21 cellular contexts compared by ENCODE assay signal in the genomic region with DNA sequence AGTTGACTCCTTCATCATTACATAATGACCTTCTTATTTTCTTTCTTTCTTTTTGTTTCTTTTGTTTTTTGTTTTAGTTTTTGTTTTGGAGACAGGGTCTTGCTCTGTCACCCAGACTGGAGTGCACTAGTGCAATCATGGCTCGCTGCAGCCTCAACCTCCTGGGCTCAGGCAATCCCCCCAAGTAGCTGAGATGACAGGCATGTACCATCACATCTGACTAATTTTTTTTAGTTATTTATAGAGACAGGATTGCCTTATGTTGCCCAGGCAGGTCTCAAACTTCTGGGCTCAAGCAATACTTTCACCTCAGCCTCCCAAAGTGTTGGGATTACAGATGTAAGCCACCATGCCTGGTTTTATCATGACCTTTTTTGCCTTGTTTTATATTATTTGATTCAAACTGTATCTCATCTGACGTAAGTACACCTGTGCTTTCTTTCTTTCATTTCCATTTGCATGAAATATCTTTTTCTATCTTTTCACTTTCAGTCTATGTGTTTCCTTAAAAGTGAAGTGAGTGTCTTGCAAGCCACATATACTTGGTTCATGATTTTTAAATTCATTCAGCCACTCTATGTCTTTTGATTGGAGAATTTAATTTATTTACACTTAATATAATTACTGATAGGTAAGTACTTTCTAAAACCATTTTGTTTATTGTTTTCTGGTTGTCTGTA. TPM values are rescaled to one million over a fixed set of nuclear protein-coding genes. Genes with fewer than 3 reads are reported as not detected.
DNase-seq lines count a peak whose midpoint lies in the region; ATAC-seq, FAIRE-seq and TF ChIP-seq lines count a peak whose summit lies in the region.
"Had no signal": no experiment of that assay in that cellular context is flagged by ENCODE, and none has a peak within 500 bp of the region (broad histone marks: within the 10 kb centered on the region; RNA-seq: fewer than 3 reads in every experiment).

No MANE protein-coding gene starts in this region.

- no peak for TF ChIP-seq RAD21 in GM12878 (IDR thresholded peaks at IDR 0.05; ENCODE audit: insufficient read depth, low read depth, low read length)

- no peak for FAIRE-seq in GM12878 (lab: Jason Lieb, UNC)

- TF ChIP-seq CTCF in GM12878 (IDR thresholded peaks at IDR 0.05 in 2 of 3, conservative IDR thresholded peaks at IDR 0.05 in 1 of 3; ENCODE audit: control insufficient read depth in 2 of 3, extremely low read depth in 1 of 3, insufficient read depth in 1 of 3, low read depth in 3 of 3, low read length in 3 of 3) (no peak), Peyer's patch (IDR thresholded peaks at IDR 0.05) (no peak), left lung (IDR thresholded peaks at IDR 0.05) (no peak)

- no peak for TF ChIP-seq EP300 in GM12878 (IDR thresholded peaks at IDR 0.05; ENCODE audit: borderline replicate concordance in 1 of 2, control insufficient read depth in 1 of 2, low read depth in 2 of 2, low read length in 2 of 2)

- TF ChIP-seq POLR2A in GM12878 (IDR thresholded peaks at IDR 0.05; ENCODE audit: low read depth, low read length) = no peak
- no peak for TF ChIP-seq POLR2A in Peyer's patch (IDR thresholded peaks at IDR 0.05)

- H3K79me2 ChIP-seq in GM12878 (ENCODE audit: control insufficient read depth, insufficient read depth, low read length) = peaks cover 40% of the 10 kb centered on the region

- H3K27me3 ChIP-seq in GM12878 (replicated peaks in 1 of 2; ENCODE audit: control insufficient read depth in 2 of 2, insufficient read depth in 2 of 2, low read length in 1 of 2) (no peaks in the 10 kb centered on the region), Peyer's patch (no peaks in the 10 kb centered on the region), left lung (no peaks in the 10 kb centered on the region)
- H3K27me3 ChIP-seq: tibial nerve had no signal

- WGBS in GM12878 (ENCODE audit: insufficient coverage, insufficient replicate concordance, low lambda C conversion rate, missing lambda C conversion rate) = 21% methylated on average over 2 of the region's 2 CpGs

- peaks cover 23% of the 10 kb centered on the region for H3K9me3 Mint-ChIP-seq in activated naive CD8-positive, alpha-beta T cell (ENCODE audit: low read depth)
- peaks cover 18% of the 10 kb centered on the region for H3K9me3 Mint-ChIP-seq in activated naive CD8-positive, alpha-beta T cell treated with anti-CD3 and anti-CD28 coated beads for 36 hours
- peaks cover 29 to 46% of the 10 kb centered on the region in 2 donors for H3K9me3 Mint-ChIP-seq in stimulated activated naive B cell treated with anti-CD40 and anti-IgM and Interleukin-4, amounts not matched to agents 10 μg/mL and 1 μg/mL and 100 μg/mL, for 72 hours
- peaks cover 13% of the 10 kb centered on the region for H3K9me3 Mint-ChIP-seq in activated CD8-positive, alpha-beta memory T cell treated with anti-CD3 and anti-CD28 coated beads, Interleukin-2, amount 10 ng/mL, durations not matched to agents 7 days and 5 days (ENCODE audit: low read depth)

- intact Hi-C loops in GM12878 (cut with micrococcal nuclease; ENCODE audit: unreplicated experiment) = no loop called here
- intact Hi-C loops in left lung (cut with DNase I) = no loop called here

- RAD21 ChIA-PET in GM12878 (lab: Charles Lee; ENCODE audit: unreplicated experiment) = no interaction called here

- H4K20me1 ChIP-seq in GM12878 (ENCODE audit: control insufficient read depth, insufficient read depth) = no peaks in the 10 kb centered on the region

- H3K27ac ChIP-seq in GM12878 (ENCODE audit: control insufficient read depth, insufficient read depth) (no peak overlapping the region; the same call in none of the 2 replicates), Peyer's patch (peak overlapping the region in 1 of 4 donors; percentile 43), left lung (no peak overlapping the region)
- H3K27ac ChIP-seq: tibial nerve had no signal

- POLR2A ChIA-PET in GM12878 (lab: Charles Lee) = no interaction called here

- no peak overlapping the region for H3K9ac ChIP-seq in GM12878 (ENCODE audit: control insufficient read depth, insufficient read depth, low read length)

- H3K4me3 ChIP-seq in GM12878 = no peak overlapping the region
- no peak overlapping the region for H3K4me3 ChIP-seq in Peyer's patch
- no peak overlapping the region for H3K4me3 ChIP-seq in left lung
- H3K4me3 ChIP-seq: tibial nerve had no signal

- peaks cover 18% of the 10 kb centered on the region for H3K4me1 ChIP-seq in GM12878 (ENCODE audit: control insufficient read depth, insufficient read depth, low read length)
- H3K4me1 ChIP-seq in Peyer's patch = peaks cover 0 to 10% (median 2%) of the 10 kb centered on the region in 4 donors
- H3K4me1 ChIP-seq in left lung = peaks cover 0 to 47% of the 10 kb centered on the region in 2 donors

- ATAC-seq in GM21717 (IDR thresholded peaks at IDR 0.05; ENCODE audit: unreplicated experiment) (peak; percentile 58), GM12878 (peak; percentile 64), left lung (no peak)
- ATAC-seq in stimulated activated naive B cell treated with anti-CD40 and anti-IgM and Interleukin-4, amounts not matched to agents 10 μg/mL and 1 μg/mL and 100 μg/mL, for 72 hours (replicated peaks) = peak; percentile 42 to 56
- no peak for ATAC-seq in activated CD8-positive, alpha-beta memory T cell treated with anti-CD3 and anti-CD28 coated beads, Interleukin-2, amount 10 ng/mL, durations not matched to agents 7 days and 5 days
- ATAC-seq: naive thymus-derived CD4-positive, alpha-beta T cell had no signal

- peak overlapping the region; percentile 68 for H3K27ac Mint-ChIP-seq in activated naive CD8-positive, alpha-beta T cell
- H3K27ac Mint-ChIP-seq in activated naive CD8-positive, alpha-beta T cell treated with anti-CD3 and anti-CD28 coated beads for 36 hours = no peak overlapping the region
- peak overlapping the region; percentile 87 for H3K27ac Mint-ChIP-seq in stimulated activated naive B cell treated with anti-CD40 and anti-IgM and Interleukin-4, amounts not matched to agents 10 μg/mL and 1 μg/mL and 100 μg/mL, for 72 hours
- no peak overlapping the region for H3K27ac Mint-ChIP-seq in activated CD8-positive, alpha-beta memory T cell treated with anti-CD3 and anti-CD28 coated beads, Interleukin-2, amount 10 ng/mL, durations not matched to agents 7 days and 5 days
- H3K27ac Mint-ChIP-seq: activated CD4-positive, alpha-beta memory T cell treated with anti-CD3 and anti-CD28 coated beads for 36 hours; mesothelial cell of epicardium had no signal

- H3K36me3 ChIP-seq in GM12878 (ENCODE audit: control insufficient read depth in 2 of 2, insufficient read depth in 2 of 2, low read length in 1 of 2) (peaks cover 11 to 65% of the 10 kb centered on the region in 2 experiments), Peyer's patch (peaks cover 0 to 64% (median 3%) of the 10 kb centered on the region in 3 donors), left lung (peaks cover 0 to 71% of the 10 kb centered on the region in 2 donors)

- CTCF ChIA-PET in GM12878 (lab: Yijun Ruan, JAX) = no interaction called here
- CTCF ChIA-PET in activated CD8-positive, alpha-beta memory T cell treated with anti-CD3 and anti-CD28 coated beads, Interleukin-2, amount 10 ng/mL, durations not matched to agents 7 days and 5 days (lab: Charles Lee) = interaction anchor here (1.3 kb wide), 1 partner anchor 8 kb away, joined by 5 read pairs; no protein-coding TSS in a partner anchor

- H3K4me3 Mint-ChIP-seq in activated naive CD8-positive, alpha-beta T cell = no peak overlapping the region
- H3K4me3 Mint-ChIP-seq in activated naive CD8-positive, alpha-beta T cell treated with anti-CD3 and anti-CD28 coated beads for 36 hours = no peak overlapping the region
- peak overlapping the region; percentile 44 to 54 for H3K4me3 Mint-ChIP-seq in stimulated activated naive B cell treated with anti-CD40 and anti-IgM and Interleukin-4, amounts not matched to agents 10 μg/mL and 1 μg/mL and 100 μg/mL, for 72 hours
- H3K4me3 Mint-ChIP-seq in activated CD8-positive, alpha-beta memory T cell treated with anti-CD3 and anti-CD28 coated beads, Interleukin-2, amount 10 ng/mL, durations not matched to agents 7 days and 5 days = no peak overlapping the region
- H3K4me3 Mint-ChIP-seq: activated CD4-positive, alpha-beta memory T cell treated with anti-CD3 and anti-CD28 coated beads for 36 hours; mesothelial cell of epicardium had no signal

- no TSS peak for BruUV-seq in GM12878 (replicated peaks; lab: Mats Ljungman, UMichigan)

- no peak overlapping the region for H2AFZ ChIP-seq in GM12878 (ENCODE audit: control insufficient read depth, low read depth, low read length)

- H3K4me1 Mint-ChIP-seq in activated naive CD8-positive, alpha-beta T cell (ENCODE audit: low read depth) = peaks cover 83% of the 10 kb centered on the region
- peaks cover 51% of the 10 kb centered on the region for H3K4me1 Mint-ChIP-seq in activated naive CD8-positive, alpha-beta T cell treated with anti-CD3 and anti-CD28 coated beads for 36 hours
- H3K4me1 Mint-ChIP-seq in stimulated activated naive B cell treated with anti-CD40 and anti-IgM and Interleukin-4, amounts not matched to agents 10 μg/mL and 1 μg/mL and 100 μg/mL, for 72 hours = peaks cover 50 to 93% of the 10 kb centered on the region in 2 donors
- H3K4me1 Mint-ChIP-seq in activated CD8-positive, alpha-beta memory T cell treated with anti-CD3 and anti-CD28 coated beads, Interleukin-2, amount 10 ng/mL, durations not matched to agents 7 days and 5 days = peaks cover 69% of the 10 kb centered on the region
- H3K4me1 Mint-ChIP-seq: mesothelial cell of epicardium had no signal

- no peaks in the 10 kb centered on the region for H3K27me3 Mint-ChIP-seq in activated naive CD8-positive, alpha-beta T cell
- H3K27me3 Mint-ChIP-seq in activated naive CD8-positive, alpha-beta T cell treated with anti-CD3 and anti-CD28 coated beads for 36 hours = no peaks in the 10 kb centered on the region
- H3K27me3 Mint-ChIP-seq in stimulated activated naive B cell treated with anti-CD40 and anti-IgM and Interleukin-4, amounts not matched to agents 10 μg/mL and 1 μg/mL and 100 μg/mL, for 72 hours = no peaks in the 10 kb centered on the region
- no peaks in the 10 kb centered on the region for H3K27me3 Mint-ChIP-seq in activated CD8-positive, alpha-beta memory T cell treated with anti-CD3 and anti-CD28 coated beads, Interleukin-2, amount 10 ng/mL, durations not matched to agents 7 days and 5 days
- H3K27me3 Mint-ChIP-seq: activated CD4-positive, alpha-beta memory T cell treated with anti-CD3 and anti-CD28 coated beads for 36 hours; naive thymus-derived CD4-positive, alpha-beta T cell had no signal

- no peak for DNase-seq in activated naive CD8-positive, alpha-beta T cell treated with anti-CD3 and anti-CD28 coated beads for 36 hours
- DNase-seq in GM12878 (ENCODE audit: low read depth, low spot score) = no peak
- no peak for DNase-seq in stimulated activated naive B cell treated with anti-CD40 and anti-IgM and Interleukin-4, amounts not matched to agents 10 μg/mL and 1 μg/mL and 100 μg/mL, for 72 hours
- no peak for DNase-seq in Peyer's patch
- no peak for DNase-seq in activated CD8-positive, alpha-beta memory T cell treated with anti-CD3 and anti-CD28 coated beads, Interleukin-2, amount 10 ng/mL, durations not matched to agents 7 days and 5 days
- DNase-seq in left lung = no peak
- DNase-seq: activated CD4-positive, alpha-beta memory T cell treated with anti-CD3 and anti-CD28 coated beads for 36 hours; activated gamma-delta T cell treated with Interleukin-2 at 50 U/mL for 16 hours; Calu3; islet precursor cell; naive thymus-derived CD4-positive, alpha-beta T cell; NCI-H1092; NCI-H187 treated with DMSO at 0.1 percent for 48 hours; NCI-H2171 treated with DMSO at 0.1 percent for 48 hours; NCI-H524 treated with DMSO at 0.1 percent for 48 hours; SHP77 treated with DMSO at 0.1 percent for 48 hours; SW 1271 had no signal

- SMC1A ChIA-PET in GM12878 (lab: Charles Lee; ENCODE audit: uncharacterized antibody, unreplicated experiment) = interaction anchor here (0.9 to 3.1 kb wide), 8 partner anchors 9 to 189 kb away, joined by 3 to 15 read pairs (median 4); no protein-coding TSS in a partner anchor

- H3K9me3 ChIP-seq in GM12878 (replicated peaks; ENCODE audit: control insufficient read depth, insufficient read depth, low read length) = peaks cover 28% of the 10 kb centered on the region
- H3K9me3 ChIP-seq in Peyer's patch = no peaks in the 10 kb centered on the region
- no peaks in the 10 kb centered on the region for H3K9me3 ChIP-seq in left lung

- in situ Hi-C loops in GM12878 (cut with MboI) = no loop called here

- H3K4me2 ChIP-seq in GM12878 (ENCODE audit: control insufficient read depth, insufficient read depth) = no peak overlapping the region

- H3K36me3 Mint-ChIP-seq in activated naive CD8-positive, alpha-beta T cell = peaks cover 75% of the 10 kb centered on the region
- peaks cover 90% of the 10 kb centered on the region for H3K36me3 Mint-ChIP-seq in activated naive CD8-positive, alpha-beta T cell treated with anti-CD3 and anti-CD28 coated beads for 36 hours
- peaks cover 83 to 98% of the 10 kb centered on the region in 2 donors for H3K36me3 Mint-ChIP-seq in stimulated activated naive B cell treated with anti-CD40 and anti-IgM and Interleukin-4, amounts not matched to agents 10 μg/mL and 1 μg/mL and 100 μg/mL, for 72 hours
- H3K36me3 Mint-ChIP-seq in activated CD8-positive, alpha-beta memory T cell treated with anti-CD3 and anti-CD28 coated beads, Interleukin-2, amount 10 ng/mL, durations not matched to agents 7 days and 5 days = peaks cover 94% of the 10 kb centered on the region

RNA-seq across cellular contexts. Expression of a gene that starts 39.1 kb away (rescaled TPM):
- 100 to 1,000 TPM; 108 to 112 TPM for total RNA-seq in activated naive CD8-positive, alpha-beta T cell treated with anti-CD3 and anti-CD28 coated beads for 36 hours
- 469 and 500 TPM in 2 replicates for total RNA-seq in GM12878 (2013; cell fraction: nucleolus; rRNA removed)
- total RNA-seq in GM12878 (2014; rRNA removed) (175 and 191 TPM in 2 replicates), GM12878 (2014; rRNA removed; fragmentation: Illumina TruSeq; extraction: Trizol) (226 and 237 TPM in 2 replicates), GM12878 (2021) (166 and 172 TPM in 2 replicates), Peyer's patch (100 to 1,000 TPM; 106 to 498 (median 127) TPM), left lung (100 to 1,000 TPM; 101 to 134 TPM)
- polyA plus RNA-seq in GM12878 (2011; ENCODE audit: low read depth) = 137 TPM
- polyA plus RNA-seq in GM12878 (2011; rRNA removed) (239 and 341 TPM in 2 replicates), GM12878 (2014; fragmentation: Illumina TruSeq; extraction: Trizol) (215 and 267 TPM in 2 replicates), GM12878 (2014; fragmentation: Nextera tagmentation; extraction: Ambion mirVana) (100 to 1,000 TPM; 109 to 154 TPM), GM12878 (2014; rRNA removed) (172 and 174 TPM in 2 replicates), GM12878 (2016; fragmentation: Nextera tagmentation; extraction: Ambion mirVana) (100 to 1,000 TPM; 185 to 188 TPM)
- 81.5 and 89.9 TPM in 2 replicates for polyA plus RNA-seq in GM12878 (2011; cell fraction: cytosol; rRNA removed)
- polyA plus RNA-seq in GM12878 (2011; cell fraction: nucleus; rRNA removed) = 235 and 280 TPM in 2 replicates
- polyA plus RNA-seq in GM12878 (2012) = 155 and 168 TPM in 2 replicates
- polyA minus RNA-seq in GM12878 (2011; rRNA and poly(A)+ RNA removed) = 140 and 144 TPM in 2 replicates
- polyA minus RNA-seq in GM12878 (2011; cell fraction: cytosol; rRNA and poly(A)+ RNA removed) = 57.5 and 82.0 TPM in 2 replicates
- 166 and 247 TPM in 2 replicates for polyA minus RNA-seq in GM12878 (2011; cell fraction: nucleus; rRNA and poly(A)+ RNA removed)
- total RNA-seq in activated CD8-positive, alpha-beta memory T cell treated with anti-CD3 and anti-CD28 coated beads, Interleukin-2, amount 10 ng/mL, durations not matched to agents 7 days and 5 days = 100 to 1,000 TPM; 255 to 385 TPM

Comparison
In these comparisons a context has a peak if more than half of its experiments do, and no peak if none do; other contexts are left out.
1. H3K27ac Mint-ChIP-seq: peak in activated naive CD8-positive, alpha-beta T cell (single experiment) and stimulated activated naive B cell treated with anti-CD40 and anti-IgM and Interleukin-4, amounts not matched to agents 10 μg/mL and 1 μg/mL and 100 μg/mL, for 72 hours (single experiment); none in activated naive CD8-positive, alpha-beta T cell treated with anti-CD3 and anti-CD28 coated beads for 36 hours (single experiment) and activated CD8-positive, alpha-beta memory T cell treated with anti-CD3 and anti-CD28 coated beads, Interleukin-2, amount 10 ng/mL, durations not matched to agents 7 days and 5 days (single experiment).
2. H3K4me3 Mint-ChIP-seq: peak in stimulated activated naive B cell treated with anti-CD40 and anti-IgM and Interleukin-4, amounts not matched to agents 10 μg/mL and 1 μg/mL and 100 μg/mL, for 72 hours (2 of 2); none in activated naive CD8-positive, alpha-beta T cell (single experiment), activated naive CD8-positive, alpha-beta T cell treated with anti-CD3 and anti-CD28 coated beads for 36 hours (single experiment) and activated CD8-positive, alpha-beta memory T cell treated with anti-CD3 and anti-CD28 coated beads, Interleukin-2, amount 10 ng/mL, durations not matched to agents 7 days and 5 days (single experiment).
3. ATAC-seq: peak in GM21717 (single experiment), GM12878 (single experiment) and stimulated activated naive B cell treated with anti-CD40 and anti-IgM and Interleukin-4, amounts not matched to agents 10 μg/mL and 1 μg/mL and 100 μg/mL, for 72 hours (2 of 2); none in activated CD8-positive, alpha-beta memory T cell treated with anti-CD3 and anti-CD28 coated beads, Interleukin-2, amount 10 ng/mL, durations not matched to agents 7 days and 5 days (single experiment) and left lung (single experiment).